In the genomic region with DNA sequence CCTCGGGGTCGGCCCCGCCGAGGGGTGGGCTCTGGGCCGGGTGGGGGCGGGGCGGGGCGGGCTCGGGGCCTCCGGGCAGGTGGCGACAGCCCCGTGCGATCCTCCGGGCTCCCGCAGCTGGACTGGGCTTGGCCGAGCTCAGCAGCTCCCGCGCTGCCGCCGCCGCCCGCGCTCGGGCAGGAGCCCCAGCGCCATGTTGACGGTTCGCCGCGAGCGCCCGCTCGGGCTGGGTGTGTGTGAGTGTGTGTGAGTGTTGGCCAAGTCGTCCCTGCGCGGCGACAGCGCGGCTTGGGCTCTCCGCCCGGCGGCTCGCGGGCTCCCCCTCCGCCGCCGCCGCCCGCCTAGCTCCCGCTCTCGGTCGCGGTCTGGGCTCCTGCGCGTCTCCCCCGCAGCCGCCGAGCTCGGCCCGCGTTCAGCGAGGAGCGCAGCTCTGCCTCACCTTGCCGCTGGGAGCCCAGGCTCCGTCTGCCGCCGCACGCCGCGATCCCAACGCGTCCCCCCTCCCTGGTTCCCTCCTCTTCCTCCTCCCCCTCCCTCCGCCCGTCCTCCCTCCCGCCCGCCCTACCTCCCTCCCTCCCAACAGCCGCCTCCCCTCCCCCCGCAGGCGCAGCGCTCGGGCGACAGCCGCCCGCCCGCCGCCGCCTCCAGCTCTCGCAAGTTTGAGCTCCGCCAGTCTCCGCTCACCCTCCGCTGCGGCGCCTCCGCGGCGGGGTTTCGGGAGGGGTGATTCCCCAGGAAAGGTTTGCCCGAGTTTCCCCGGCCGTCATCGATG, we compare ENCODE assay signal across 8 cellular contexts. TPM values are rescaled to one million over a fixed set of nuclear protein-coding genes. Genes with fewer than 3 reads are reported as not detected.
DNase-seq lines count a peak whose midpoint lies in the region; ATAC-seq and TF ChIP-seq lines count a peak whose summit lies in the region.

A gene (minus strand): TSS at position 467 of the 772 bp plus-strand sequence. CDS start 20,029 bp downstream, outside the sequence.

- peaks cover 15% of the 10 kb centered on the region; the same call in 1 of the 2 replicates for H4K20me1 ChIP-seq in HCT116 (ENCODE audit: insufficient read depth)

- no TSS peak for BruUV-seq in HCT116 (replicated peaks; lab: Mats Ljungman, UMichigan)

- peak; percentile 83 for DNase-seq in COLO668 (lab: John Stamatoyannopoulos, UW; ENCODE audit: unreplicated experiment)
- no peak for DNase-seq in HCT116 (ENCODE audit: low read depth, low spot score)
- peak; percentile 85 for DNase-seq in NCI-H82 (lab: John Stamatoyannopoulos, UW)
- peak; percentile 70 for DNase-seq in mucosa of gallbladder (ENCODE audit: low spot score)
- DNase-seq in stimulated activated CD8-positive, alpha-beta memory T cell treated with anti-CD3 and anti-CD28 coated beads, Interleukin-7, amount 100 ng/mL, for 48 hours (ENCODE audit: extremely low read depth in 1 of 2, low read depth in 1 of 2), result peak; percentile 51 to 56

- H3K27me3 ChIP-seq in HCT116 (ENCODE audit: insufficient read depth, low read length), result no peaks in the 10 kb centered on the region

- no peak within 1 kb of the TSS for H2AFZ ChIP-seq in HCT116 (ENCODE audit: low read depth, low read length, poor library complexity, severe bottlenecking)

- TF ChIP-seq RAD21 in HCT116 (IDR thresholded peaks at IDR 0.05; ENCODE audit: low read depth), result no peak

- RAD21 ChIA-PET in HCT116 (lab: Charles Lee; ENCODE audit: low non-redundant PET in 1 of 2, low total read pairs in 2 of 2, uncharacterized antibody in 2 of 2, unreplicated experiment in 2 of 2), result interaction anchor here in 1 of 2 experiments (0.9 kb wide), 1 partner anchor 43 kb away, joined by 4 read pairs; no protein-coding TSS in a partner anchor

- H3K4me2 ChIP-seq in HCT116 (ENCODE audit: low read length), result peak within 1 kb of the TSS; percentile 87

- H3K9me2 ChIP-seq in HCT116 (ENCODE audit: insufficient read depth), result no peaks in the 10 kb centered on the region

- H3K9ac ChIP-seq in HCT116 (ENCODE audit: low read length), result peak within 1 kb of the TSS; percentile 80

- peaks cover 34 to 55% of the 10 kb centered on the region in 2 experiments for H3K4me1 ChIP-seq in HCT116 (ENCODE audit: control insufficient read depth in 1 of 2, insufficient read depth in 2 of 2, low read length in 2 of 2)

- ATAC-seq in HCT116, result peak; percentile 44
- no peak for ATAC-seq in GM21717 (IDR thresholded peaks at IDR 0.05; ENCODE audit: unreplicated experiment)

- in situ Hi-C loops in endometrial microvascular endothelial cells (cut with HindIII; ENCODE audit: inconsistent ontology term, low pct_unique_long_range_greater_than_20kb, low sequenced_read_pairs), result no loop called here

- no peaks in the 10 kb centered on the region for H3K9me3 ChIP-seq in HCT116 (ENCODE audit: control insufficient read depth in 1 of 2, insufficient read depth in 1 of 2, low read depth in 1 of 2, low read length in 2 of 2)

- no peak for TF ChIP-seq CTCF in HCT116 (IDR thresholded peaks at IDR 0.05 in 2 of 3, conservative IDR thresholded peaks at IDR 0.05 in 1 of 3; ENCODE audit: borderline replicate concordance in 1 of 3, insufficient read depth in 1 of 3, low read depth in 2 of 3, low read length in 2 of 3)

- intact Hi-C loops in HCT116 (cut with micrococcal nuclease), result loop anchor here (2.0 to 10.0 kb wide), 2 partner anchors 75 to 283 kb away; no protein-coding TSS in a partner anchor

- no peaks in the 10 kb centered on the region for H3K36me3 ChIP-seq in HCT116 (ENCODE audit: control insufficient read depth in 1 of 2, insufficient read depth in 2 of 2, low read length in 2 of 2)

- peaks cover 77% of the 10 kb centered on the region for H3K79me2 ChIP-seq in HCT116 (ENCODE audit: insufficient read depth, low read length)

- H3K4me3 ChIP-seq in HCT116 (replicated peaks in 1 of 2; ENCODE audit: low read depth in 1 of 2, low read length in 2 of 2), result peak within 1 kb of the TSS; percentile 54 to 61

- CTCF ChIA-PET in HCT116 (lab: Charles Lee), result interaction anchor here (0.6 to 1.4 kb wide), 2 partner anchors 71 to 172 kb away, joined by 5 to 7 read pairs; no protein-coding TSS in a partner anchor
- CTCF ChIA-PET in activated CD8-positive, alpha-beta memory T cell treated with anti-CD3 and anti-CD28 coated beads for 36 hours (lab: Charles Lee), result interaction anchor here (0.6 to 1.0 kb wide), 3 partner anchors 18 to 84 kb away, joined by 3 to 4 read pairs (median 4); no protein-coding TSS in a partner anchor

- H3K27ac ChIP-seq in HCT116 (ENCODE audit: low read depth, low read length), result peak within 1 kb of the TSS; percentile 93

- peak; percentile 72 for TF ChIP-seq POLR2A in HCT116 (IDR thresholded peaks at IDR 0.05; ENCODE audit: borderline replicate concordance, extremely low read depth, insufficient read depth, insufficient read length)

- POLR2A ChIA-PET in HCT116 (lab: Charles Lee), result interaction anchor here (0.6 to 3.3 kb wide), 11 partner anchors 10 to 395 kb away, joined by 3 to 19 read pairs (median 5); no protein-coding TSS in a partner anchor
- POLR2A ChIA-PET in activated CD8-positive, alpha-beta memory T cell treated with anti-CD3 and anti-CD28 coated beads for 36 hours (lab: Charles Lee), result interaction anchor here (0.6 to 3.6 kb wide), 9 partner anchors 9 to 1292 kb away, joined by 3 to 29 read pairs (median 5); no protein-coding TSS in a partner anchor

TF ChIP-seq in HCT116, 20 proteins besides CTCF, POLR2A, EP300 and RAD21:
- no peak for TF ChIP-seq JUND (IDR thresholded peaks at IDR 0.05)
- peak; percentile 88 for TF ChIP-seq POLR2AphosphoS5 (IDR thresholded peaks at IDR 0.05; ENCODE audit: low read depth, low read length)
- no peak for TF ChIP-seq EZH2phosphoT487 (IDR thresholded peaks at IDR 0.05; ENCODE audit: borderline replicate concordance)
TF ChIP-seq in HCT116: peak in this region for 1.

RNA-seq across cellular contexts. Expression of the gene that starts here (rescaled TPM):
- total RNA-seq in HCT116 (2021; ENCODE audit: unreplicated experiment), result 35.1 TPM
- polyA plus RNA-seq in HCT116 (2012), result 12.3 and 14.5 TPM in 2 replicates
- 10 to 100 TPM; 46.4 to 47.0 TPM for total RNA-seq in activated CD8-positive, alpha-beta memory T cell treated with anti-CD3 and anti-CD28 coated beads for 36 hours
- total RNA-seq in endometrial microvascular endothelial cells (ENCODE audit: inconsistent ontology term), result 14.9 TPM
- total RNA-seq in mucosa of gallbladder, result 25.8 TPM
